18 cellular contexts compared by ENCODE assay signal in genomic region chr7:111540199-111540815, GRCh38.
"Had no signal": no experiment of that assay in that cellular context is flagged by ENCODE, and none has a peak within 500 bp of the region (broad histone marks: within the 10 kb centered on the region; RNA-seq: fewer than 3 reads in every experiment).

No MANE protein-coding gene starts in this region.

- H3K4me3 ChIP-seq: hepatocyte, spleen had no signal

- H3K27me3 ChIP-seq: hepatocyte, spleen had no signal

- H3K27me3 Mint-ChIP-seq: activated B cell treated with CpG ODN at 0.5 μM for 24 hours; activated CD8-positive, alpha-beta T cell treated with anti-CD3 and anti-CD28 coated beads for 36 hours; activated naive CD4-positive, alpha-beta T cell treated with anti-CD3 and anti-CD28 coated beads, Interleukin-2, amount 50 U/mL, for 24 hours; stimulated activated naive CD8-positive, alpha-beta T cell treated with anti-CD3 and anti-CD28 coated beads, Interleukin-15, amount 100 ng/mL, for 72 hours had no signal

- FAIRE-seq: colon, keratinocyte had no signal

- H3K4me3 Mint-ChIP-seq: activated B cell treated with CpG ODN at 0.5 μM for 24 hours; activated CD8-positive, alpha-beta T cell treated with anti-CD3 and anti-CD28 coated beads for 36 hours; activated naive CD4-positive, alpha-beta T cell treated with anti-CD3 and anti-CD28 coated beads, Interleukin-2, amount 50 U/mL, for 24 hours; activated T-cell treated with anti-CD3 and anti-CD28 coated beads, Interleukin-2, amount 50 U/mL, for 4 hours; neural crest cell; stimulated activated naive CD8-positive, alpha-beta T cell treated with anti-CD3 and anti-CD28 coated beads, Interleukin-15, amount 100 ng/mL, for 72 hours; T-helper 2 cell treated with Interferon-gamma antibody and Interleukin-4, amounts not matched to agents 5 μg/mL and 100 μg/mL, for 36 hours had no signal

- H3K27ac ChIP-seq: hepatocyte, spleen had no signal

- H3K36me3 ChIP-seq: spleen had no signal

- H3K9me3 Mint-ChIP-seq: activated B cell treated with CpG ODN at 0.5 μM for 24 hours; activated CD8-positive, alpha-beta T cell treated with anti-CD3 and anti-CD28 coated beads for 36 hours; activated naive CD4-positive, alpha-beta T cell treated with anti-CD3 and anti-CD28 coated beads, Interleukin-2, amount 50 U/mL, for 24 hours; activated T-cell treated with anti-CD3 and anti-CD28 coated beads, Interleukin-2, amount 50 U/mL, for 4 hours; neural crest cell; stimulated activated naive CD8-positive, alpha-beta T cell treated with anti-CD3 and anti-CD28 coated beads, Interleukin-15, amount 100 ng/mL, for 72 hours; T-helper 2 cell treated with Interferon-gamma antibody and Interleukin-4, amounts not matched to agents 5 μg/mL and 100 μg/mL, for 36 hours had no signal

- ATAC-seq: activated CD8-positive, alpha-beta T cell treated with anti-CD3 and anti-CD28 coated beads for 36 hours; activated T-cell treated with anti-CD3 and anti-CD28 coated beads, Interleukin-2, amount 50 U/mL, for 4 hours; left ventricle myocardium superior; sciatic nerve; stimulated activated naive CD8-positive, alpha-beta T cell treated with anti-CD3 and anti-CD28 coated beads, Interleukin-15, amount 100 ng/mL, for 72 hours had no signal

- H3K9me3 ChIP-seq: spleen had no signal

- H3K27ac Mint-ChIP-seq: activated B cell treated with CpG ODN at 0.5 μM for 24 hours; activated CD8-positive, alpha-beta T cell treated with anti-CD3 and anti-CD28 coated beads for 36 hours; activated naive CD4-positive, alpha-beta T cell treated with anti-CD3 and anti-CD28 coated beads, Interleukin-2, amount 50 U/mL, for 24 hours; stimulated activated naive CD8-positive, alpha-beta T cell treated with anti-CD3 and anti-CD28 coated beads, Interleukin-15, amount 100 ng/mL, for 72 hours; T-helper 2 cell treated with Interferon-gamma antibody and Interleukin-4, amounts not matched to agents 5 μg/mL and 100 μg/mL, for 36 hours had no signal

- H3K4me1 Mint-ChIP-seq: neural crest cell; stimulated activated naive CD8-positive, alpha-beta T cell treated with anti-CD3 and anti-CD28 coated beads, Interleukin-15, amount 100 ng/mL, for 72 hours had no signal

- DNase-seq: activated B cell treated with CpG ODN at 0.5 μM for 24 hours; activated CD4-positive, alpha-beta T cell treated with anti-CD3 and anti-CD28 coated beads for 48 hours; activated CD8-positive, alpha-beta T cell treated with anti-CD3 and anti-CD28 coated beads for 36 hours; activated effector memory CD4-positive, alpha-beta T cell treated with Interleukin-2 at 50 U/mL for 16 hours; activated T-cell treated with anti-CD3 and anti-CD28 coated beads, Interleukin-2, amount 50 U/mL, for 4 hours; amniotic stem cell; caudate nucleus; left ventricle myocardium superior; midbrain; spleen; stimulated activated naive CD8-positive, alpha-beta T cell treated with anti-CD3 and anti-CD28 coated beads, Interleukin-15, amount 100 ng/mL, for 72 hours had no signal
